Comparison of ENCODE assay signal across 1 cellular context in genomic region chr1:57279909-57280666, GRCh38.
TF ChIP-seq lines count a peak whose summit lies in the region.

No MANE protein-coding gene starts in this region.

TF ChIP-seq in HepG2, 621 proteins besides CTCF, POLR2A, EP300 and RAD21 (continued from another document):
- TF ChIP-seq THAP7 (CRISPR knock-in tag; IDR thresholded peaks at IDR 0.05) (no peak), ZNF280D (CRISPR knock-in tag; IDR thresholded peaks at IDR 0.05) (peak; percentile 58; the same call in 1 of the 2 replicates), MIXL1 (CRISPR knock-in tag; IDR thresholded peaks at IDR 0.05) (peak; percentile 96), TEAD3 (CRISPR knock-in tag; optimal IDR thresholded peaks at IDR 0.05; ENCODE audit: borderline replicate concordance) (peak; percentile 98), ATF1 (CRISPR knock-in tag; IDR thresholded peaks at IDR 0.05) (peak; percentile 81), PAWR (CRISPR knock-in tag; IDR thresholded peaks at IDR 0.05; ENCODE audit: borderline replicate concordance) (no peak), ZNF562 (CRISPR knock-in tag; IDR thresholded peaks at IDR 0.05; ENCODE audit: borderline replicate concordance) (no peak), CAMTA2 (CRISPR knock-in tag; IDR thresholded peaks at IDR 0.05; ENCODE audit: borderline replicate concordance) (no peak), KAT8 (CRISPR knock-in tag; IDR thresholded peaks at IDR 0.05) (peak; percentile 86), TOPORS (CRISPR knock-in tag; IDR thresholded peaks at IDR 0.05) (peak; percentile 73; the same call in 1 of the 2 replicates), ZNF317 (CRISPR knock-in tag; IDR thresholded peaks at IDR 0.05) (peak; percentile 73), SMARCE1 (IDR thresholded peaks at IDR 0.05; ENCODE audit: borderline replicate concordance) (no peak; the same call in 1 of the 2 replicates), MEIS1 (CRISPR knock-in tag; IDR thresholded peaks at IDR 0.05; ENCODE audit: borderline replicate concordance) (peak; percentile 48; the same call in 1 of the 2 replicates), ZNF235 (CRISPR knock-in tag; IDR thresholded peaks at IDR 0.05; ENCODE audit: borderline replicate concordance) (0 out of 2 replicates have a peak, but pooled peaks have one; percentile 55), BATF2 (CRISPR knock-in tag; IDR thresholded peaks at IDR 0.05) (peak; percentile 42; the same call in 1 of the 2 replicates), BCLAF1 (IDR thresholded peaks at IDR 0.05) (no peak), FIP1L1 (IDR thresholded peaks at IDR 0.05; ENCODE audit: borderline replicate concordance, insufficient read depth, low read depth, low read length) (no peak), ZNF556 (CRISPR knock-in tag; IDR thresholded peaks at IDR 0.05; ENCODE audit: borderline replicate concordance) (peak; percentile 51; the same call in 1 of the 2 replicates), ZNF263 (CRISPR knock-in tag; IDR thresholded peaks at IDR 0.05) (no peak), ZNF580 (CRISPR knock-in tag; IDR thresholded peaks at IDR 0.05; ENCODE audit: borderline replicate concordance, low read depth) (peak; percentile 87; the same call in 1 of the 2 replicates)
- TF ChIP-seq, protein P1, sequence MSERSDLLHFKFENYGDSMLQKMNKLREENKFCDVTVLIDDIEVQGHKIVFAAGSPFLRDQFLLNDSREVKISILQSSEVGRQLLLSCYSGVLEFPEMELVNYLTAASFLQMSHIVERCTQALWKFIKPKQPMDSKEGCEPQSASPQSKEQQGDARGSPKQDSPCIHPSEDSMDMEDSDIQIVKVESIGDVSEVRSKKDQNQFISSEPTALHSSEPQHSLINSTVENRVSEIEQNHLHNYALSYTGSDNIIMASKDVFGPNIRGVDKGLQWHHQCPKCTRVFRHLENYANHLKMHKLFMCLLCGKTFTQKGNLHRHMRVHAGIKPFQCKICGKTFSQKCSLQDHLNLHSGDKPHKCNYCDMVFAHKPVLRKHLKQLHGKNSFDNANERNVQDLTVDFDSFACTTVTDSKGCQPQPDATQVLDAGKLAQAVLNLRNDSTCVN (CRISPR knock-in tag; IDR thresholded peaks at IDR 0.05; ENCODE audit: borderline replicate concordance) = 0 out of 2 replicates have a peak, but pooled peaks have one; percentile 77
- TF ChIP-seq, protein P2, sequence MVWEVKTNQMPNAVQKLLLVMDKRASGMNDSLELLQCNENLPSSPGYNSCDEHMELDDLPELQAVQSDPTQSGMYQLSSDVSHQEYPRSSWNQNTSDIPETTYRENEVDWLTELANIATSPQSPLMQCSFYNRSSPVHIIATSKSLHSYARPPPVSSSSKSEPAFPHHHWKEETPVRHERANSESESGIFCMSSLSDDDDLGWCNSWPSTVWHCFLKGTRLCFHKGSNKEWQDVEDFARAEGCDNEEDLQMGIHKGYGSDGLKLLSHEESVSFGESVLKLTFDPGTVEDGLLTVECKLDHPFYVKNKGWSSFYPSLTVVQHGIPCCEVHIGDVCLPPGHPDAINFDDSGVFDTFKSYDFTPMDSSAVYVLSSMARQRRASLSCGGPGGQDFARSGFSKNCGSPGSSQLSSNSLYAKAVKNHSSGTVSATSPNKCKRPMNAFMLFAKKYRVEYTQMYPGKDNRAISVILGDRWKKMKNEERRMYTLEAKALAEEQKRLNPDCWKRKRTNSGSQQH (CRISPR knock-in tag; IDR thresholded peaks at IDR 0.05; ENCODE audit: low read depth) = peak; percentile 82; the same call in 1 of the 2 replicates
- TF ChIP-seq, protein P3, sequence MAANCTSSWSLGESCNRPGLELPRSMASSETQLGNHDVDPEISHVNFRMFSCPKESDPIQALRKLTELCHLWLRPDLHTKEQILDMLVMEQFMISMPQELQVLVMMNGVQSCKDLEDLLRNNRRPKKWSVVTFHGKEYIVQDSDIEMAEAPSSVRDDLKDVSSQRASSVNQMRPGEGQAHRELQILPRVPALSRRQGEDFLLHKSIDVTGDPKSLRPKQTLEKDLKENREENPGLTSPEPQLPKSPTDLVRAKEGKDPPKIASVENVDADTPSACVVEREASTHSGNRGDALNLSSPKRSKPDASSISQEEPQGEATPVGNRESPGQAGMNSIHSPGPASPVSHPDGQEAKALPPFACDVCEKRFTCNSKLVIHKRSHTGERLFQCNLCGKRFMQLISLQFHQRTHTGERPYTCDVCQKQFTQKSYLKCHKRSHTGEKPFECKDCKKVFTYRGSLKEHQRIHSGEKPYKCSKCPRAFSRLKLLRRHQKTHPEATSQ (CRISPR knock-in tag; IDR thresholded peaks at IDR 0.05; ENCODE audit: borderline replicate concordance) = peak; percentile 94
- TF ChIP-seq, protein P4, sequence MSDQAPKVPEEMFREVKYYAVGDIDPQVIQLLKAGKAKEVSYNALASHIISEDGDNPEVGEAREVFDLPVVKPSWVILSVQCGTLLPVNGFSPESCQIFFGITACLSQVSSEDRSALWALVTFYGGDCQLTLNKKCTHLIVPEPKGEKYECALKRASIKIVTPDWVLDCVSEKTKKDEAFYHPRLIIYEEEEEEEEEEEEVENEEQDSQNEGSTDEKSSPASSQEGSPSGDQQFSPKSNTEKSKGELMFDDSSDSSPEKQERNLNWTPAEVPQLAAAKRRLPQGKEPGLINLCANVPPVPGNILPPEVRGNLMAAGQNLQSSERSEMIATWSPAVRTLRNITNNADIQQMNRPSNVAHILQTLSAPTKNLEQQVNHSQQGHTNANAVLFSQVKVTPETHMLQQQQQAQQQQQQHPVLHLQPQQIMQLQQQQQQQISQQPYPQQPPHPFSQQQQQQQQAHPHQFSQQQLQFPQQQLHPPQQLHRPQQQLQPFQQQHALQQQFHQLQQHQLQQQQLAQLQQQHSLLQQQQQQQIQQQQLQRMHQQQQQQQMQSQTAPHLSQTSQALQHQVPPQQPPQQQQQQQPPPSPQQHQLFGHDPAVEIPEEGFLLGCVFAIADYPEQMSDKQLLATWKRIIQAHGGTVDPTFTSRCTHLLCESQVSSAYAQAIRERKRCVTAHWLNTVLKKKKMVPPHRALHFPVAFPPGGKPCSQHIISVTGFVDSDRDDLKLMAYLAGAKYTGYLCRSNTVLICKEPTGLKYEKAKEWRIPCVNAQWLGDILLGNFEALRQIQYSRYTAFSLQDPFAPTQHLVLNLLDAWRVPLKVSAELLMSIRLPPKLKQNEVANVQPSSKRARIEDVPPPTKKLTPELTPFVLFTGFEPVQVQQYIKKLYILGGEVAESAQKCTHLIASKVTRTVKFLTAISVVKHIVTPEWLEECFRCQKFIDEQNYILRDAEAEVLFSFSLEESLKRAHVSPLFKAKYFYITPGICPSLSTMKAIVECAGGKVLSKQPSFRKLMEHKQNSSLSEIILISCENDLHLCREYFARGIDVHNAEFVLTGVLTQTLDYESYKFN (CRISPR knock-in tag; conservative IDR thresholded peaks at IDR 0.05) = peak; percentile 98
